In the genomic region with DNA sequence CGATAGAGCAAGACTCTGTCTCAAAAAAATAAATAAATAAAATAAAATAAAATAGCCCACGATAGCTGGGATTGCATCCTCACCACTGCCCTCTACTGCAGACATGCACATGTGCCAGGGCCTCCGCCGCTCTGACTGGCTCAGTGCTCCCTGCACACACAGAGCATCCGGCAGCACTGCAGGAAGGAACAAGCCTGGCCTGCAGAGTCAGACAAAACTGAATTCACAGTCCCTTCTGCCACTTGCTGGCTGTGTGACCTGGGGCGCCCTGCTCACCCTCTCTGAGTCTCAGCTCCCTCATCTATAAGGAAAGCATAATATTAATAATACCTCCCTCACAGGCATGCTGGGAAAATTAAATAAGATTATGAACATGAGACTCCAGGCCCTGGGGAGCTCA, we compare ENCODE assay signal across 1 cellular context.
TF ChIP-seq lines count a peak whose summit lies in the region.

No MANE protein-coding gene starts in this region.

TF ChIP-seq in SK-N-SH, 30 proteins besides CTCF, POLR2A, EP300 and RAD21 (continued from another document):
- TF ChIP-seq, protein P1, sequence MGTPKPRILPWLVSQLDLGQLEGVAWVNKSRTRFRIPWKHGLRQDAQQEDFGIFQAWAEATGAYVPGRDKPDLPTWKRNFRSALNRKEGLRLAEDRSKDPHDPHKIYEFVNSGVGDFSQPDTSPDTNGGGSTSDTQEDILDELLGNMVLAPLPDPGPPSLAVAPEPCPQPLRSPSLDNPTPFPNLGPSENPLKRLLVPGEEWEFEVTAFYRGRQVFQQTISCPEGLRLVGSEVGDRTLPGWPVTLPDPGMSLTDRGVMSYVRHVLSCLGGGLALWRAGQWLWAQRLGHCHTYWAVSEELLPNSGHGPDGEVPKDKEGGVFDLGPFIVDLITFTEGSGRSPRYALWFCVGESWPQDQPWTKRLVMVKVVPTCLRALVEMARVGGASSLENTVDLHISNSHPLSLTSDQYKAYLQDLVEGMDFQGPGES (IDR thresholded peaks at IDR 0.05; ENCODE audit: low read depth, low read length) = no peak
- TF ChIP-seq FOSL2 (IDR thresholded peaks at IDR 0.05; ENCODE audit: borderline replicate concordance, low read depth) (no peak), POLR2AphosphoS5 (IDR thresholded peaks at IDR 0.05; ENCODE audit: low read depth, low read length) (no peak), NFIC (IDR thresholded peaks at IDR 0.05; ENCODE audit: borderline replicate concordance) (no peak)
- TF ChIP-seq, protein P2, sequence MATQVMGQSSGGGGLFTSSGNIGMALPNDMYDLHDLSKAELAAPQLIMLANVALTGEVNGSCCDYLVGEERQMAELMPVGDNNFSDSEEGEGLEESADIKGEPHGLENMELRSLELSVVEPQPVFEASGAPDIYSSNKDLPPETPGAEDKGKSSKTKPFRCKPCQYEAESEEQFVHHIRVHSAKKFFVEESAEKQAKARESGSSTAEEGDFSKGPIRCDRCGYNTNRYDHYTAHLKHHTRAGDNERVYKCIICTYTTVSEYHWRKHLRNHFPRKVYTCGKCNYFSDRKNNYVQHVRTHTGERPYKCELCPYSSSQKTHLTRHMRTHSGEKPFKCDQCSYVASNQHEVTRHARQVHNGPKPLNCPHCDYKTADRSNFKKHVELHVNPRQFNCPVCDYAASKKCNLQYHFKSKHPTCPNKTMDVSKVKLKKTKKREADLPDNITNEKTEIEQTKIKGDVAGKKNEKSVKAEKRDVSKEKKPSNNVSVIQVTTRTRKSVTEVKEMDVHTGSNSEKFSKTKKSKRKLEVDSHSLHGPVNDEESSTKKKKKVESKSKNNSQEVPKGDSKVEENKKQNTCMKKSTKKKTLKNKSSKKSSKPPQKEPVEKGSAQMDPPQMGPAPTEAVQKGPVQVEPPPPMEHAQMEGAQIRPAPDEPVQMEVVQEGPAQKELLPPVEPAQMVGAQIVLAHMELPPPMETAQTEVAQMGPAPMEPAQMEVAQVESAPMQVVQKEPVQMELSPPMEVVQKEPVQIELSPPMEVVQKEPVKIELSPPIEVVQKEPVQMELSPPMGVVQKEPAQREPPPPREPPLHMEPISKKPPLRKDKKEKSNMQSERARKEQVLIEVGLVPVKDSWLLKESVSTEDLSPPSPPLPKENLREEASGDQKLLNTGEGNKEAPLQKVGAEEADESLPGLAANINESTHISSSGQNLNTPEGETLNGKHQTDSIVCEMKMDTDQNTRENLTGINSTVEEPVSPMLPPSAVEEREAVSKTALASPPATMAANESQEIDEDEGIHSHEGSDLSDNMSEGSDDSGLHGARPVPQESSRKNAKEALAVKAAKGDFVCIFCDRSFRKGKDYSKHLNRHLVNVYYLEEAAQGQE (IDR thresholded peaks at IDR 0.05; ENCODE audit: low read depth, low read length) = no peak
